Comparison of ENCODE assay signal across 8 cellular contexts in genomic region chr9:6931913-6932312, GRCh38.
DNase-seq lines count a peak whose midpoint lies in the region; ATAC-seq and TF ChIP-seq lines count a peak whose summit lies in the region.

No MANE protein-coding gene starts in this region.

- TF ChIP-seq CTCF in fibroblast of the aortic adventitia (IDR thresholded peaks at IDR 0.05; ENCODE audit: insufficient read depth, low read length) (no peak), osteocyte (IDR thresholded peaks at IDR 0.05) (no peak)

- DNase-seq in AG08396 (ENCODE audit: low spot score) = peak; percentile 53
- DNase-seq in RKO (ENCODE audit: low spot score) = peak; percentile 89
- DNase-seq in fibroblast of the aortic adventitia (ENCODE audit: low read depth) = peak; percentile 78
- peak; percentile 14 to 47 for DNase-seq in stimulated activated CD4-positive, alpha-beta T cell treated with anti-CD3 and anti-CD28 coated beads, Interleukin-4, amount 100 ng/mL, for 48 hours (ENCODE audit: low read depth in 2 of 2)
- no peak for DNase-seq in osteocyte (ENCODE audit: extremely low spot score, unreplicated experiment)
- DNase-seq in central memory CD4-positive, alpha-beta T cell = no peak
- DNase-seq in activated CD8-positive, alpha-beta memory T cell treated with anti-CD3 and anti-CD28 coated beads, Interleukin-2, amount 50 U/mL, for 48 hours = no peak

- H3K27ac Mint-ChIP-seq in osteocyte (ENCODE audit: unreplicated experiment) = no peak overlapping the region

- no peak overlapping the region for H3K4me3 ChIP-seq in fibroblast of the aortic adventitia (ENCODE audit: low read depth, low read length)

- peak; percentile 55 for ATAC-seq in GM21717 (IDR thresholded peaks at IDR 0.05; ENCODE audit: unreplicated experiment)

- H3K4me3 Mint-ChIP-seq in osteocyte (ENCODE audit: unreplicated experiment) = no peak overlapping the region

- H3K27me3 Mint-ChIP-seq in osteocyte (ENCODE audit: unreplicated experiment) = no peaks in the 10 kb centered on the region

- H3K36me3 Mint-ChIP-seq in osteocyte (ENCODE audit: unreplicated experiment) = peaks cover 8% of the 10 kb centered on the region

- H3K9me3 Mint-ChIP-seq in osteocyte (ENCODE audit: unreplicated experiment) = no peaks in the 10 kb centered on the region

- H3K4me1 Mint-ChIP-seq in osteocyte (ENCODE audit: unreplicated experiment) = peaks cover 28% of the 10 kb centered on the region

Comparison
In these comparisons a context has a peak if more than half of its experiments do, and no peak if none do; other contexts are left out.
1. DNase-seq: peak in AG08396 (single experiment), RKO (single experiment), fibroblast of the aortic adventitia (single experiment) and stimulated activated CD4-positive, alpha-beta T cell treated with anti-CD3 and anti-CD28 coated beads, Interleukin-4, amount 100 ng/mL, for 48 hours (2 of 2); none in osteocyte (single experiment), central memory CD4-positive, alpha-beta T cell (single experiment) and activated CD8-positive, alpha-beta memory T cell treated with anti-CD3 and anti-CD28 coated beads, Interleukin-2, amount 50 U/mL, for 48 hours (single experiment).